In genomic region chr2:42227491-42227890, GRCh38 we compare ENCODE assay signal across 1 cellular context.
TF ChIP-seq lines count a peak whose summit lies in the region.

No MANE protein-coding gene starts in this region.

TF ChIP-seq in GM23338, 12 proteins besides CTCF, POLR2A, EP300 and RAD21 (continued from another document):
- no peak for TF ChIP-seq EZH2phosphoT487 (IDR thresholded peaks at IDR 0.05; ENCODE audit: unreplicated experiment)
- no peak for TF ChIP-seq EZH2 (IDR thresholded peaks at IDR 0.05; ENCODE audit: low read depth, unreplicated experiment)
- TF ChIP-seq ZNF462 (CRISPR knock-in tag; IDR thresholded peaks at IDR 0.05) = no peak
- TF ChIP-seq ZNF331 (CRISPR knock-in tag; IDR thresholded peaks at IDR 0.05; ENCODE audit: low read depth) = no peak
- TF ChIP-seq STAT1 (IDR thresholded peaks at IDR 0.05; ENCODE audit: unreplicated experiment) = no peak
- TF ChIP-seq REST (IDR thresholded peaks at IDR 0.05; ENCODE audit: unreplicated experiment) = no peak
- TF ChIP-seq JUNB (IDR thresholded peaks at IDR 0.05; ENCODE audit: unreplicated experiment) = no peak
- no peak for TF ChIP-seq POLR2AphosphoS5 (IDR thresholded peaks at IDR 0.05; ENCODE audit: low read depth)
- TF ChIP-seq NANOG (IDR thresholded peaks at IDR 0.05; ENCODE audit: borderline replicate concordance) = no peak
